1 cellular context compared by ENCODE assay signal in the genomic region with DNA sequence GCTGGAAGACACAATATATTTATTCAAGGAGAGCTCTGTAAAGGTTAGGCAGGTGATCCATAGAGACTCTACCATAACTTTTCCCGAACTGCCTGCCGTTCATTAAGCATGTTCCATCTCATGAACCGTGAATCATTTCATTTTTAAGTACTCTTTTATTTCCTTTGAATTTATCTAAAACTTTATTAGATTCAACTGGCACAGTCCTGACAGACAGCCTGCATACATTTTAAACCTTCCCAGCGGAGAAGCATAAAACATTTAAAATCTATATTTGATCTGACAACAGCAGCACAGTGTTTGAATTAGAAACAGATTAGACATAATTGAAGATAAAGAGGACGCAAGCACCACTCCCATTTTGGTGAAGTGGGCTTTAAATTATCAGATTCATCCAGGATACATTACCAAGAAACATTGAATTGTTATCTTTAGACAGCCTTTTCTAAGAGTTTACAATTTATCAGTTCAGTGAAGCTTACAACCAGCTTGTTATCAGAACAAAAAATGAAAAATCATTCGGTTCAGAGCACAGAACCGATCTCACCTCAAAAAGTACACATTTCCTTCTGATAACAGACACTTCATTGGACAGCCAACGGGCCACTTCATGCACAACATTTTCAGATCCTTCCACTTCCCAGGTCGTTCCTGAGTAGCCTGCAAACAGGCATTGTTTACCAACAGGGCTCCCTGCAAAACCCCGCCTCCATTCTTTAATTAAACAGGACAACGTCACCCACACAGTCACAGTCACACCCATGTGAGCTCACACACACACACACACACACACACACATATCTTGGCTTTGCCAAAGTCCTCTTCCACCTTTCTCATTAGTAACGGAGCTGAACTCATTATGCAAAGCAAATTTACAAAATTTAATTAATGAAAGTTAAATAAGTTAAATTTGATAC.
TF ChIP-seq lines count a peak whose summit lies in the region.

No MANE protein-coding gene starts in this region.

TF ChIP-seq in SK-N-SH treated with all-trans-retinoic acid at 6 μM for 48 hours, 23 proteins besides CTCF, POLR2A, EP300 and RAD21 (continued from another document):
- TF ChIP-seq, protein P1, sequence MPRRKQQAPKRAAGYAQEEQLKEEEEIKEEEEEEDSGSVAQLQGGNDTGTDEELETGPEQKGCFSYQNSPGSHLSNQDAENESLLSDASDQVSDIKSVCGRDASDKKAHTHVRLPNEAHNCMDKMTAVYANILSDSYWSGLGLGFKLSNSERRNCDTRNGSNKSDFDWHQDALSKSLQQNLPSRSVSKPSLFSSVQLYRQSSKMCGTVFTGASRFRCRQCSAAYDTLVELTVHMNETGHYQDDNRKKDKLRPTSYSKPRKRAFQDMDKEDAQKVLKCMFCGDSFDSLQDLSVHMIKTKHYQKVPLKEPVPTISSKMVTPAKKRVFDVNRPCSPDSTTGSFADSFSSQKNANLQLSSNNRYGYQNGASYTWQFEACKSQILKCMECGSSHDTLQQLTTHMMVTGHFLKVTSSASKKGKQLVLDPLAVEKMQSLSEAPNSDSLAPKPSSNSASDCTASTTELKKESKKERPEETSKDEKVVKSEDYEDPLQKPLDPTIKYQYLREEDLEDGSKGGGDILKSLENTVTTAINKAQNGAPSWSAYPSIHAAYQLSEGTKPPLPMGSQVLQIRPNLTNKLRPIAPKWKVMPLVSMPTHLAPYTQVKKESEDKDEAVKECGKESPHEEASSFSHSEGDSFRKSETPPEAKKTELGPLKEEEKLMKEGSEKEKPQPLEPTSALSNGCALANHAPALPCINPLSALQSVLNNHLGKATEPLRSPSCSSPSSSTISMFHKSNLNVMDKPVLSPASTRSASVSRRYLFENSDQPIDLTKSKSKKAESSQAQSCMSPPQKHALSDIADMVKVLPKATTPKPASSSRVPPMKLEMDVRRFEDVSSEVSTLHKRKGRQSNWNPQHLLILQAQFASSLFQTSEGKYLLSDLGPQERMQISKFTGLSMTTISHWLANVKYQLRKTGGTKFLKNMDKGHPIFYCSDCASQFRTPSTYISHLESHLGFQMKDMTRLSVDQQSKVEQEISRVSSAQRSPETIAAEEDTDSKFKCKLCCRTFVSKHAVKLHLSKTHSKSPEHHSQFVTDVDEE (CRISPR knock-in tag; IDR thresholded peaks at IDR 0.05) = no peak
